14 cellular contexts compared by ENCODE assay signal in genomic region chr17:77476498-77476897, GRCh38.
DNase-seq lines count a peak whose midpoint lies in the region; ATAC-seq, FAIRE-seq and TF ChIP-seq lines count a peak whose summit lies in the region.
"Had no signal": no experiment of that assay in that cellular context is flagged by ENCODE, and none has a peak within 500 bp of the region (broad histone marks: within the 10 kb centered on the region; RNA-seq: fewer than 3 reads in every experiment).

No MANE protein-coding gene starts in this region.

- H3K4me1 Mint-ChIP-seq in IgD-negative memory B cell (peaks cover 45 to 61% (median 52%) of the 10 kb centered on the region in 3 donors), astrocyte (ENCODE audit: low read depth, unreplicated experiment) (peaks cover 69% of the 10 kb centered on the region)

- H3K27me3 ChIP-seq in astrocyte (ENCODE audit: insufficient read depth, low read length) (no peaks in the 10 kb centered on the region), layer of hippocampus (ENCODE audit: control insufficient read depth, insufficient read depth, low read length) (no peaks in the 10 kb centered on the region), stomach (no peaks in the 10 kb centered on the region), aorta (ENCODE audit: control insufficient read depth in 1 of 2, insufficient read depth in 2 of 2, low read length in 1 of 2) (no peaks in the 10 kb centered on the region)
- H3K27me3 ChIP-seq: ovary had no signal

- no peak for TF ChIP-seq EP300 in stomach (IDR thresholded peaks at IDR 0.05)

- H2AFZ ChIP-seq in astrocyte (ENCODE audit: low read depth, low read length) = no peak overlapping the region

- peaks cover 4% of the 10 kb centered on the region for H3K36me3 Mint-ChIP-seq in IgD-negative memory B cell
- peaks cover 3% of the 10 kb centered on the region for H3K36me3 Mint-ChIP-seq in astrocyte (ENCODE audit: low read depth, unreplicated experiment)

- no peak for TF ChIP-seq POLR2A in stomach (IDR thresholded peaks at IDR 0.05)

- WGBS in stomach, 5 donors = 85 to 92% (median 90%) methylated on average over 8 of the region's 8 CpGs
- 95 to 96% methylated on average over 8 of the region's 8 CpGs for WGBS in aorta, 2 donors

- H3K36me3 ChIP-seq in astrocyte (ENCODE audit: insufficient read depth, low read length) (no peaks in the 10 kb centered on the region), stomach (peaks cover 0 to 5% (median 2%) of the 10 kb centered on the region in 4 donors), aorta (ENCODE audit: control insufficient read depth in 1 of 2, insufficient read depth in 2 of 2, low read length in 1 of 2) (no peaks in the 10 kb centered on the region)
- H3K36me3 ChIP-seq: ovary had no signal

- no peak overlapping the region for H3K4me3 ChIP-seq in astrocyte (ENCODE audit: insufficient read depth, low read depth, low read length)
- no peak overlapping the region for H3K4me3 ChIP-seq in stomach
- H3K4me3 ChIP-seq in aorta (ENCODE audit: low read length in 2 of 2) = no peak overlapping the region
- H3K4me3 ChIP-seq: ovary had no signal

- no peaks in the 10 kb centered on the region for H3K27me3 Mint-ChIP-seq in IgD-negative memory B cell
- H3K27me3 Mint-ChIP-seq in astrocyte (ENCODE audit: low read depth, unreplicated experiment) = no peaks in the 10 kb centered on the region

- peak overlapping the region; percentile 12 to 89 (median 59) for H3K27ac Mint-ChIP-seq in IgD-negative memory B cell
- H3K27ac Mint-ChIP-seq in astrocyte (ENCODE audit: unreplicated experiment) = no peak overlapping the region

- DNase-seq in astrocyte (ENCODE audit: low read depth) (no peak), stomach (no peak), aorta (no peak), frontal cortex (ENCODE audit: low spot score in 2 of 2) (no peak)
- DNase-seq: activated naive CD4-positive, alpha-beta T cell treated with anti-CD3 and anti-CD28 coated beads, Interleukin-2, amount 50 U/mL, for 16 hours; foreskin melanocyte; NCI-H446; T1000 had no signal

- H3K4me3 Mint-ChIP-seq in IgD-negative memory B cell (peak overlapping the region in 1 of 4 donors; percentile 55), astrocyte (ENCODE audit: unreplicated experiment) (no peak overlapping the region)

- peak overlapping the region; percentile 74 for H3K9ac ChIP-seq in astrocyte (ENCODE audit: low read length)

- peaks cover 88% of the 10 kb centered on the region for H3K79me2 ChIP-seq in astrocyte (ENCODE audit: insufficient read depth, low read length)

- peaks cover 82% of the 10 kb centered on the region for H3K4me1 ChIP-seq in astrocyte (ENCODE audit: insufficient read depth, low read length)
- peaks cover 92 to 100% (median 96%) of the 10 kb centered on the region in 4 donors for H3K4me1 ChIP-seq in stomach
- H3K4me1 ChIP-seq in aorta (ENCODE audit: control insufficient read depth in 1 of 2, insufficient read depth in 2 of 2, low read length in 2 of 2) = peaks cover 3 to 4% of the 10 kb centered on the region in 2 donors

- H3K9me3 Mint-ChIP-seq in IgD-negative memory B cell (no peaks in the 10 kb centered on the region), astrocyte (ENCODE audit: unreplicated experiment) (no peaks in the 10 kb centered on the region)

- intact Hi-C loops in stomach (cut with DNase I; ENCODE audit: low total_unique reads) (no loop called here), aorta (cut with DNase I) (loop anchor here (5.0 kb wide), 2 partner anchors 44 to 49 kb away; no protein-coding TSS in a partner anchor)

- no peak for TF ChIP-seq CTCF in astrocyte (IDR thresholded peaks at IDR 0.05; ENCODE audit: insufficient read depth, low read depth, low read length)
- no peak for TF ChIP-seq CTCF in stomach (IDR thresholded peaks at IDR 0.05)

- no peaks in the 10 kb centered on the region for H3K9me3 ChIP-seq in astrocyte (ENCODE audit: insufficient read depth, low read depth, low read length)
- H3K9me3 ChIP-seq in stomach = no peaks in the 10 kb centered on the region
- H3K9me3 ChIP-seq in aorta (ENCODE audit: control insufficient read depth, low read length) = no peaks in the 10 kb centered on the region
- H3K9me3 ChIP-seq: ovary had no signal

- ATAC-seq in aorta (ENCODE audit: low FRiP score) (no peak), HG02973 (IDR thresholded peaks at IDR 0.05; ENCODE audit: unreplicated experiment) (no peak), GM18498 (IDR thresholded peaks at IDR 0.05; ENCODE audit: unreplicated experiment) (no peak)

- no peak for FAIRE-seq in astrocyte (lab: Jason Lieb, UNC)
- no peak for FAIRE-seq in frontal cortex (lab: Jason Lieb, UNC)
- FAIRE-seq: G401.6 had no signal

- H3K4me2 ChIP-seq in astrocyte (ENCODE audit: low read length) = peak overlapping the region; percentile 82

- peak overlapping the region; percentile 75 for H3K27ac ChIP-seq in astrocyte (ENCODE audit: low read depth, low read length)
- peak overlapping the region; percentile 27 for H3K27ac ChIP-seq in layer of hippocampus (ENCODE audit: low read depth, low read length)
- peak overlapping the region; percentile 15 to 89 (median 84) for H3K27ac ChIP-seq in stomach
- peak overlapping the region in 1 of 2 donors; percentile 49 for H3K27ac ChIP-seq in aorta (ENCODE audit: low read depth in 1 of 2, low read length in 2 of 2)

- peaks cover 96% of the 10 kb centered on the region for H4K20me1 ChIP-seq in astrocyte (ENCODE audit: insufficient read depth, low read length)
